11 cellular contexts compared by ENCODE assay signal in genomic region chr2:144364988-144365738, GRCh38.
DNase-seq lines count a peak whose midpoint lies in the region; ATAC-seq and TF ChIP-seq lines count a peak whose summit lies in the region.
"Had no signal": no experiment of that assay in that cellular context is flagged by ENCODE, and none has a peak within 500 bp of the region (broad histone marks: within the 10 kb centered on the region; RNA-seq: fewer than 3 reads in every experiment).

No MANE protein-coding gene starts in this region.

- 0 out of 2 replicates have a peak overlapping the region, but pooled peaks have one; percentile 2 for H2AFZ ChIP-seq in Loucy (ENCODE audit: low read length)

- no peak for TF ChIP-seq POLR2A in Peyer's patch (IDR thresholded peaks at IDR 0.05)

- DNase-seq in osteocyte (ENCODE audit: extremely low spot score, unreplicated experiment) (no peak), Peyer's patch (no peak), inferior parietal cortex (ENCODE audit: extremely low spot score) (no peak), HUDEP-2 (lab: John Stamatoyannopoulos, UW; ENCODE audit: unreplicated experiment in 76 of 76) (no peak)
- no peak for DNase-seq in activated T-cell treated with anti-CD3 and anti-CD28 coated beads, Interleukin-2, amount 50 U/mL, for 48 hours
- DNase-seq: T-helper 1 cell had no signal

- no peaks in the 10 kb centered on the region for H3K9me2 ChIP-seq in Loucy (replicated peaks; ENCODE audit: low read depth, low read length)

- H3K36me3 Mint-ChIP-seq in osteocyte (ENCODE audit: unreplicated experiment): no peaks in the 10 kb centered on the region
- H3K36me3 Mint-ChIP-seq: activated naive CD4-positive, alpha-beta T cell treated with anti-CD3 and anti-CD28 coated beads, Interleukin-2, amount 50 U/mL, for 72 hours had no signal

- H3F3A ChIP-seq in Loucy (ENCODE audit: low read depth): no peaks in the 10 kb centered on the region

- H3K9me3 Mint-ChIP-seq in osteocyte (ENCODE audit: unreplicated experiment): no peaks in the 10 kb centered on the region
- H3K9me3 Mint-ChIP-seq: activated naive CD4-positive, alpha-beta T cell treated with anti-CD3 and anti-CD28 coated beads, Interleukin-2, amount 50 U/mL, for 72 hours had no signal

- H3K27ac ChIP-seq in Peyer's patch: no peak overlapping the region
- H3K27ac ChIP-seq: gastroesophageal sphincter had no signal

- H3K9me3 ChIP-seq in Loucy (ENCODE audit: insufficient read depth, low read depth, low read length): no peaks in the 10 kb centered on the region
- no peaks in the 10 kb centered on the region for H3K9me3 ChIP-seq in Peyer's patch
- H3K9me3 ChIP-seq: gastroesophageal sphincter had no signal

- no peak overlapping the region for H3K4me3 Mint-ChIP-seq in osteocyte (ENCODE audit: unreplicated experiment)

- ATAC-seq in GM18861 (IDR thresholded peaks at IDR 0.05; ENCODE audit: unreplicated experiment) (peak; percentile 77), HG02588 (IDR thresholded peaks at IDR 0.05; ENCODE audit: unreplicated experiment) (peak; percentile 97)
- ATAC-seq: activated naive CD4-positive, alpha-beta T cell treated with anti-CD3 and anti-CD28 coated beads, Interleukin-2, amount 50 U/mL, for 72 hours; gastroesophageal sphincter had no signal

- TF ChIP-seq CTCF in Loucy (conservative IDR thresholded peaks at IDR 0.05; ENCODE audit: low read length): no peak
- TF ChIP-seq CTCF in osteocyte (IDR thresholded peaks at IDR 0.05): no peak
- TF ChIP-seq CTCF in Peyer's patch (IDR thresholded peaks at IDR 0.05): no peak

- H3K79me2 ChIP-seq in Loucy (ENCODE audit: insufficient read depth, low read length): no peaks in the 10 kb centered on the region

- H3K4me3 ChIP-seq in Loucy (ENCODE audit: low read length, poor library complexity, severe bottlenecking): no peak overlapping the region
- H3K4me3 ChIP-seq in Peyer's patch: no peak overlapping the region
- H3K4me3 ChIP-seq: gastroesophageal sphincter had no signal

- peaks cover 31% of the 10 kb centered on the region for H3K4me1 Mint-ChIP-seq in osteocyte (ENCODE audit: unreplicated experiment)

- H3K4me2 ChIP-seq in Loucy (ENCODE audit: low read depth, low read length, poor library complexity, severe bottlenecking): no peak overlapping the region

- no peaks in the 10 kb centered on the region for H3K27me3 Mint-ChIP-seq in osteocyte (ENCODE audit: unreplicated experiment)

- H3K27ac Mint-ChIP-seq in osteocyte (ENCODE audit: unreplicated experiment): peak overlapping the region; percentile 89
- H3K27ac Mint-ChIP-seq: activated naive CD4-positive, alpha-beta T cell treated with anti-CD3 and anti-CD28 coated beads, Interleukin-2, amount 50 U/mL, for 72 hours had no signal

- H3K27me3 ChIP-seq in Loucy (ENCODE audit: insufficient read depth, low read length, poor library complexity, severe bottlenecking): no peaks in the 10 kb centered on the region
- H3K27me3 ChIP-seq in Peyer's patch: no peaks in the 10 kb centered on the region
- H3K27me3 ChIP-seq: gastroesophageal sphincter had no signal

- no peaks in the 10 kb centered on the region for H4K20me1 ChIP-seq in Loucy (ENCODE audit: insufficient read depth, low read length, poor library complexity, severe bottlenecking)

- peaks cover 13% of the 10 kb centered on the region for H3K4me1 ChIP-seq in Loucy (ENCODE audit: insufficient read depth, low read length, poor library complexity, severe bottlenecking)
- no peaks in the 10 kb centered on the region for H3K4me1 ChIP-seq in Peyer's patch

- H3K9ac ChIP-seq in Loucy (ENCODE audit: low read depth, low read length, poor library complexity, severe bottlenecking): no peak overlapping the region

- no peaks in the 10 kb centered on the region for H3K36me3 ChIP-seq in Loucy (ENCODE audit: insufficient read depth, low read length)
- no peaks in the 10 kb centered on the region for H3K36me3 ChIP-seq in Peyer's patch
- H3K36me3 ChIP-seq: gastroesophageal sphincter had no signal
